1 cellular context compared by ENCODE assay signal in the genomic region with DNA sequence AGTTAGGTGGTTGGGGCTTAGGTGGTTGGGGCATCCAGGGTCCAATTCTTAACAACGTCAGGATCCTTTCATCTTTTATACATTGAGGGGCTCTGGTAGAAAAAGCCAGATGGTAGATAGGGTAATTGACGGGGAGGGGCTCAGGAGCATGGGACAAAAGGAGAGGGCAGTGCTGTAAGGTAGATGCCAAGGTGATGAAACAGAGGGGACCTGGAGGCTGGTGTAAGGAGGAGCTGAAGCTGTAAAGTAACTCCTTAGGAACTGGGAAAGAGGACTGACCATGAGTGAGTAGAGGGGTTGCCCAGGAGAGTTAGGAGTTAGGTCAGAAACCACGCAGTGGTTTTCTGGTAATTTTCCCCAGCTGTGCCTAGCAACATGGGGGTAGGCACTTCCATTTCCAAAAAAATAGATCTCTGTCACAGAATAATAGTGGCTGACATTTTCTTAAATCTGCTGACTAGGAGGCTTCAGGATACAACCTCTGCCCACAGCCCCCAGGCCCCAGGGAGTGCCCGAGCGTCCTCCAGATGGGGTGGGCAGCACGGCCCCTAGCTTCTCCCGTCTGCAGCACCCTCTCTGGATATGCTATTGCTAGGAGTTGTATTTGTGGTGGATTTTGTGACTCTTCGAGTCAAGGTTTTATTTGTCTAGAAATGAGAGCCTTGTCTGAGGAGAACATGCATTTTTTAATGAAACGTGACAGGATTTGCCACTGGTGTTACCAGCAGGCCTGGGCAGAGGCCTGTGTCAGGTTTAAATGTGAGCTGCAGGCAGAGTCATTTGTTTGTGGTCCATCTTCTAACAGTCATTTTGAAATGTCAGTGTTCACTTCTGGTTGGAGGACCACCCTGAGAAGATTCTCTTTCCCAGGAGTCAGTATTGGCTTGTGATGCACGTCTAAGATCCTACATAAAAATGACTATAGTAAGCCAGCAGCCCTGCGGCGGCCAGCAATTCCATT.
TF ChIP-seq lines count a peak whose summit lies in the region.

No MANE protein-coding gene starts in this region.

TF ChIP-seq in H1, 55 proteins besides CTCF, POLR2A, EP300 and RAD21 (continued from another document):
- no peak for TF ChIP-seq CHD7 (IDR thresholded peaks at IDR 0.05; ENCODE audit: insufficient replicate concordance, low read length)
- no peak for TF ChIP-seq RBBP5 (IDR thresholded peaks at IDR 0.05; ENCODE audit: borderline replicate concordance, low read depth, low read length)
- no peak for TF ChIP-seq SUZ12 (IDR thresholded peaks at IDR 0.05; ENCODE audit: low read length)
- no peak for TF ChIP-seq NANOG (IDR thresholded peaks at IDR 0.05; ENCODE audit: insufficient read depth, low read depth, low read length, poor library complexity, severe bottlenecking)
- no peak for TF ChIP-seq POLR2AphosphoS5 (IDR thresholded peaks at IDR 0.05; ENCODE audit: low read depth, low read length)
- no peak for TF ChIP-seq CHD2 (IDR thresholded peaks at IDR 0.05; ENCODE audit: low read length)
- TF ChIP-seq CHD1 (IDR thresholded peaks at IDR 0.05; ENCODE audit: low read depth, low read length): no peak
- TF ChIP-seq CTBP2 (IDR thresholded peaks at IDR 0.05; ENCODE audit: borderline replicate concordance, insufficient read depth, insufficient read length, low read length): no peak
- TF ChIP-seq RFX5 (IDR thresholded peaks at IDR 0.05; ENCODE audit: borderline replicate concordance, low read depth, low read length): no peak
TF ChIP-seq in H1: peak in this region for 0.
